Comparison of ENCODE assay signal across 7 cellular contexts in the genomic region with DNA sequence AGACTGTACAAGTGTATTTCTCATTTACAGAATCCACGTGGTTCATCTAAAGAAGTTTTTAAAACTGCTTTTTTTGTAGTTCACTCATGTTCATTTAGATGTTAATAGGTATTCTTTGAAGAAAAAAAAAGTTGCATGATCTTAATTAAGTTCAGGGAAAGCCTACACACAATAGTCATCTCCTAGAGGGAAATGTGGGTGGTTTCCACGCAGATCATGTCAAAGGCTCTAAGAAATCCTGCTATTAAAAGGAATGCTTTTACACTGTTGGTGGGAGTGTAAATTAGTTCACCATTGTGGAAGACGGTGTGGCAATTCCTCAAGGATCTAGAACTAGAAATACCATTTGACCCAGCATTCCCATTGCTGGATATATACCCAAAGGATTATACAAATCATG.
"Had no signal": no experiment of that assay in that cellular context is flagged by ENCODE, and none has a peak within 500 bp of the region (broad histone marks: within the 10 kb centered on the region; RNA-seq: fewer than 3 reads in every experiment).

No MANE protein-coding gene starts in this region.

- DNase-seq: IMR-90, KBM-7, KG1 had no signal

- FAIRE-seq: HepG2, HTR-8/SVneo had no signal

- ATAC-seq: HepG2 had no signal

- H3K27me3 Mint-ChIP-seq: IgD-negative memory B cell had no signal

- H3K27ac ChIP-seq: HL-60 had no signal

- H3K4me3 Mint-ChIP-seq: IgD-negative memory B cell had no signal

- H3K4me1 Mint-ChIP-seq: IgD-negative memory B cell had no signal

- H3K27ac Mint-ChIP-seq: IgD-negative memory B cell had no signal

- H3K36me3 Mint-ChIP-seq: IgD-negative memory B cell had no signal
